In the genomic region with DNA sequence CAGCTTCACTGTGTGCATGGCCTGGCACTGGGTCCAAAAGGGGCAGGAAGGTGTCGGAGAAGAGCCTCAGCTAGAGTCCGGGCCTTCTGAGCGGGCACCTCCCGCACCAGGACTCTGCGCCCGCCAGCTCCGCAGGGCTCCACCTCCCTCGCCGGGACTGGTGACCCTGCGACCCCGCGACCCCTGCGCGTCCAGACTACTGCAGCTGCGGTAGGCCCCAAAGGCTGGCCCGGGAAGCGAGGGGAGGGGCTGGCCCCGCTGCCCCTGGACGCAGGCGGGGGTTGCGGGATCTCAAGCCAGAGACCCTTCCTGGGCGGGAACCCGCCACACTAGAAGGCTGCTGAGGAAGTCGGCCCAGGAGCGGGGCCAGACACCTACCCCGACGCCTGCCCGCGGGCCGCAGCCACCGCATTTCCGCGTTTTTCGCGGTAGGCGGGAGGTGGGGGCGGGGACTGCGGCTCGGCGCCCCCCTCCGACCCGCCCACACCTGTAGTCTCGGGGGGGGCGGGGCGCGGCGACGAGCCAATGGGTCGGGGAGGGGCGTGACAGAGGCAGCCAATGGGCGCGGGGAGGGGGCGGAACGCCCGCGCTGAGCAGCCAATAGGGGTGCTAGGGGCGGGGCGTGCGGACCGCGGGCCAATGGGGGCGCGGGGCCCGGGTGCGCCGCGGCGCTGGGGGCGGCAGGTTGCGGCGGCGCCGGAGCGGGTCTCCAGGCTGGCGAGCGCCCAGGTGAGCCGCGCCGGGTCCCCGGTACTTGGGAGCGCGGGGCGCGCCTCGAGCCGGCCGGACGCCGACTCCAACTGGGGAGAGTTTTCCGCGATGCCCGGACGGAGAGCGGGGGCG, we compare ENCODE assay signal across 2 cellular contexts.
TF ChIP-seq lines count a peak whose summit lies in the region.

TSS of gene LMNTD2 (minus strand) at position 434 of the 843 bp plus-strand sequence. CDS start at position 412, 22 bp downstream.
A gene with protein sequence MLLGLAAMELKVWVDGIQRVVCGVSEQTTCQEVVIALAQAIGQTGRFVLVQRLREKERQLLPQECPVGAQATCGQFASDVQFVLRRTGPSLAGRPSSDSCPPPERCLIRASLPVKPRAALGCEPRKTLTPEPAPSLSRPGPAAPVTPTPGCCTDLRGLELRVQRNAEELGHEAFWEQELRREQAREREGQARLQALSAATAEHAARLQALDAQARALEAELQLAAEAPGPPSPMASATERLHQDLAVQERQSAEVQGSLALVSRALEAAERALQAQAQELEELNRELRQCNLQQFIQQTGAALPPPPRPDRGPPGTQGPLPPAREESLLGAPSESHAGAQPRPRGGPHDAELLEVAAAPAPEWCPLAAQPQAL (plus strand): TSS at position 666 of the 843 bp plus-strand sequence. CDS start 799 bp downstream, outside the sequence.

TF ChIP-seq in Ishikawa, 13 proteins besides CTCF, POLR2A, EP300 and RAD21 (continued from another document):
- TF ChIP-seq USF1 (IDR thresholded peaks at IDR 0.05) (0 out of 2 replicates have a peak, but pooled peaks have one; percentile 4), TCF12 (IDR thresholded peaks at IDR 0.05; ENCODE audit: low read depth) (peak; percentile 49), ZBTB7A (IDR thresholded peaks at IDR 0.05; ENCODE audit: low read depth) (peak; percentile 94), NFIC (IDR thresholded peaks at IDR 0.05) (no peak), MAX (IDR thresholded peaks at IDR 0.05) (peak; percentile 52)

TF ChIP-seq in PFSK-1, 5 proteins besides CTCF, POLR2A, EP300 and RAD21 (continued from another document):
- TF ChIP-seq, protein P1, sequence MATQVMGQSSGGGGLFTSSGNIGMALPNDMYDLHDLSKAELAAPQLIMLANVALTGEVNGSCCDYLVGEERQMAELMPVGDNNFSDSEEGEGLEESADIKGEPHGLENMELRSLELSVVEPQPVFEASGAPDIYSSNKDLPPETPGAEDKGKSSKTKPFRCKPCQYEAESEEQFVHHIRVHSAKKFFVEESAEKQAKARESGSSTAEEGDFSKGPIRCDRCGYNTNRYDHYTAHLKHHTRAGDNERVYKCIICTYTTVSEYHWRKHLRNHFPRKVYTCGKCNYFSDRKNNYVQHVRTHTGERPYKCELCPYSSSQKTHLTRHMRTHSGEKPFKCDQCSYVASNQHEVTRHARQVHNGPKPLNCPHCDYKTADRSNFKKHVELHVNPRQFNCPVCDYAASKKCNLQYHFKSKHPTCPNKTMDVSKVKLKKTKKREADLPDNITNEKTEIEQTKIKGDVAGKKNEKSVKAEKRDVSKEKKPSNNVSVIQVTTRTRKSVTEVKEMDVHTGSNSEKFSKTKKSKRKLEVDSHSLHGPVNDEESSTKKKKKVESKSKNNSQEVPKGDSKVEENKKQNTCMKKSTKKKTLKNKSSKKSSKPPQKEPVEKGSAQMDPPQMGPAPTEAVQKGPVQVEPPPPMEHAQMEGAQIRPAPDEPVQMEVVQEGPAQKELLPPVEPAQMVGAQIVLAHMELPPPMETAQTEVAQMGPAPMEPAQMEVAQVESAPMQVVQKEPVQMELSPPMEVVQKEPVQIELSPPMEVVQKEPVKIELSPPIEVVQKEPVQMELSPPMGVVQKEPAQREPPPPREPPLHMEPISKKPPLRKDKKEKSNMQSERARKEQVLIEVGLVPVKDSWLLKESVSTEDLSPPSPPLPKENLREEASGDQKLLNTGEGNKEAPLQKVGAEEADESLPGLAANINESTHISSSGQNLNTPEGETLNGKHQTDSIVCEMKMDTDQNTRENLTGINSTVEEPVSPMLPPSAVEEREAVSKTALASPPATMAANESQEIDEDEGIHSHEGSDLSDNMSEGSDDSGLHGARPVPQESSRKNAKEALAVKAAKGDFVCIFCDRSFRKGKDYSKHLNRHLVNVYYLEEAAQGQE (IDR thresholded peaks at IDR 0.05; ENCODE audit: insufficient read depth in 1 of 2, low read depth in 2 of 2, low read length in 2 of 2), result no peak; a peak in 1 of 4 replicates
- TF ChIP-seq FOXP2 (optimal IDR thresholded peaks at IDR 0.05; ENCODE audit: borderline replicate concordance, extremely low read depth, extremely low read length, insufficient read depth) (no peak), POLR2AphosphoS5 (IDR thresholded peaks at IDR 0.05; ENCODE audit: low read depth, low read length) (0 out of 2 replicates have a peak, but pooled peaks have one; percentile 50)
